Comparison of ENCODE assay signal across 19 cellular contexts in the genomic region with DNA sequence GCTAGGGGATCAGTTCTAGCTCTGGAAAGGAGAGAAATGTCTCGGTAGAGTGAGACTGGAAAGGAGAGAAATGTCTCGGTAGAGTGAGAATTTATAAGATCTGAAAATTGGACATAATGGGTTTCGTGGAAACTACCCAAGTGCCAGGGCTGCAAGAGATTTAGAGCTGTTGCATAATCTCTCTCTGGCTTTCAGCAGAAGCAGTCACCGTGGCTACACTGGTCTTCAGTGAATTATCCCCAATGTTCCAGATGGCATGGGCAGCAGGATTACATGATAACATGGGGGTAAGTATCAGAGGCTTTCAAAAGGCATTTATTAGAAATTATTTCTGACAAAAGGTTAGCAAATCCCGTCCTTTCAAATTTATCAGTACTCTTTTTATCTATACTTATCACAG.
DNase-seq lines count a peak whose midpoint lies in the region; ATAC-seq and TF ChIP-seq lines count a peak whose summit lies in the region.
"Had no signal": no experiment of that assay in that cellular context is flagged by ENCODE, and none has a peak within 500 bp of the region (broad histone marks: within the 10 kb centered on the region; RNA-seq: fewer than 3 reads in every experiment).

No MANE protein-coding gene starts in this region.

- no peak overlapping the region for H3K9ac ChIP-seq in endocrine pancreas (ENCODE audit: control insufficient read depth, insufficient read depth, low read length)
- H3K9ac ChIP-seq: SK-N-SH had no signal

- POLR2A ChIA-PET in A673 (lab: Charles Lee; ENCODE audit: low non-redundant PET) = no interaction called here
- POLR2A ChIA-PET in activated CD4-positive, alpha-beta memory T cell treated with anti-CD3 and anti-CD28 coated beads for 36 hours (lab: Charles Lee) = no interaction called here

- BruUV-seq in A673 (replicated peaks; lab: Mats Ljungman, UMichigan) = no TSS peak

- H3K27ac Mint-ChIP-seq in activated CD4-positive, alpha-beta memory T cell treated with anti-CD3 and anti-CD28 coated beads for 36 hours = no peak overlapping the region
- H3K27ac Mint-ChIP-seq: B cell, GM23338 had no signal

- H3K36me3 Mint-ChIP-seq in activated CD4-positive, alpha-beta memory T cell treated with anti-CD3 and anti-CD28 coated beads for 36 hours = no peaks in the 10 kb centered on the region

- no peaks in the 10 kb centered on the region for H3K36me3 ChIP-seq in A673 (ENCODE audit: insufficient read depth, low read length, poor library complexity, severe bottlenecking)
- H3K36me3 ChIP-seq in endocrine pancreas (ENCODE audit: control insufficient read depth, insufficient read depth, low read length) = no peaks in the 10 kb centered on the region
- H3K36me3 ChIP-seq: HAP-1 had no signal

- H3K4me3 Mint-ChIP-seq in activated CD4-positive, alpha-beta memory T cell treated with anti-CD3 and anti-CD28 coated beads for 36 hours = no peak overlapping the region
- H3K4me3 Mint-ChIP-seq: B cell, GM23338 had no signal

- H3K27ac ChIP-seq in A673 (ENCODE audit: low read depth, low read length, poor library complexity, severe bottlenecking) = no peak overlapping the region

- no peaks in the 10 kb centered on the region for H3K4me1 Mint-ChIP-seq in activated CD4-positive, alpha-beta memory T cell treated with anti-CD3 and anti-CD28 coated beads for 36 hours (ENCODE audit: low read depth)
- H3K4me1 Mint-ChIP-seq: B cell had no signal

- H3K27me3 Mint-ChIP-seq in activated CD4-positive, alpha-beta memory T cell treated with anti-CD3 and anti-CD28 coated beads for 36 hours = no peaks in the 10 kb centered on the region
- H3K27me3 Mint-ChIP-seq: B cell had no signal

- no peak for ATAC-seq in GM21515 (IDR thresholded peaks at IDR 0.05; ENCODE audit: unreplicated experiment)
- ATAC-seq: GM23338, Panc1 had no signal

- H3K9me3 Mint-ChIP-seq in activated CD4-positive, alpha-beta memory T cell treated with anti-CD3 and anti-CD28 coated beads for 36 hours = no peaks in the 10 kb centered on the region
- H3K9me3 Mint-ChIP-seq: GM23338 had no signal

- H3K4me3 ChIP-seq in A673 (ENCODE audit: low read depth, low read length, poor library complexity, severe bottlenecking) (no peak overlapping the region), endocrine pancreas (ENCODE audit: control insufficient read depth, insufficient read depth, low read length) (peak overlapping the region; percentile 1)
- H3K4me3 ChIP-seq: GM23338, HAP-1 had no signal

- CTCF ChIA-PET in A673 (lab: Charles Lee) = no interaction called here
- CTCF ChIA-PET in activated CD4-positive, alpha-beta memory T cell treated with anti-CD3 and anti-CD28 coated beads for 36 hours (lab: Charles Lee) = no interaction called here

- DNase-seq in A673 (ENCODE audit: low spot score) (peak; percentile 4), DMS 273 (lab: John Stamatoyannopoulos, UW; ENCODE audit: unreplicated experiment) (peak; percentile 62), NCI-H82 (lab: John Stamatoyannopoulos, UW) (peak; percentile 73), NCI-H510A treated with DMSO at 0.1 percent for 48 hours (lab: John Stamatoyannopoulos, UW) (no peak)
- DNase-seq in activated CD4-positive, alpha-beta memory T cell treated with anti-CD3 and anti-CD28 coated beads for 36 hours = no peak
- DNase-seq: DMS153, Karpas-422, NCI-H1694 treated with DMSO at 0.1 percent for 48 hours, NCI-H2107, NCI-H226, NCI-H526 treated with DMSO at 0.1 percent for 48 hours, SIG-M5, SK-N-SH had no signal

- no peaks in the 10 kb centered on the region for H3K27me3 ChIP-seq in A673 (replicated peaks; ENCODE audit: insufficient read depth, low read depth, low read length, poor library complexity)
- H3K27me3 ChIP-seq in endocrine pancreas (ENCODE audit: control insufficient read depth, insufficient read depth, low read length) = no peaks in the 10 kb centered on the region

- intact Hi-C loops in A673 (cut with micrococcal nuclease; ENCODE audit: unreplicated experiment) = no loop called here
- intact Hi-C loops in activated CD4-positive, alpha-beta memory T cell treated with anti-CD3 and anti-CD28 coated beads for 36 hours (cut with micrococcal nuclease) = no loop called here

- H3K4me1 ChIP-seq in A673 (ENCODE audit: insufficient read depth, low read length, poor library complexity, severe bottlenecking) (no peaks in the 10 kb centered on the region), endocrine pancreas (ENCODE audit: control insufficient read depth, insufficient read depth, low read length) (no peaks in the 10 kb centered on the region)

- no peaks in the 10 kb centered on the region for H3K9me3 ChIP-seq in A673 (ENCODE audit: low read depth, low read length, poor library complexity, severe bottlenecking)
- no peaks in the 10 kb centered on the region for H3K9me3 ChIP-seq in endocrine pancreas (ENCODE audit: control insufficient read depth, low read length)
- H3K9me3 ChIP-seq: HAP-1, SK-N-SH had no signal

- no peak for TF ChIP-seq CTCF in A673 (conservative IDR thresholded peaks at IDR 0.05; ENCODE audit: low read depth, low read length)

Comparison
In these comparisons a context has a peak if more than half of its experiments do, and no peak if none do; other contexts are left out.
1. DNase-seq: peak in A673 (single experiment), DMS 273 (single experiment) and NCI-H82 (single experiment); none in activated CD4-positive, alpha-beta memory T cell treated with anti-CD3 and anti-CD28 coated beads for 36 hours (single experiment) and NCI-H510A treated with DMSO at 0.1 percent for 48 hours (single experiment).